ENCODE assay signal across 2 cellular contexts in genomic region chr20:33282991-33283555, GRCh38.
TF ChIP-seq lines count a peak whose summit lies in the region.

Gene BPIFB1, plus strand, starts transcription at chr20:33283214. Its CDS starts 2,860 bp downstream, at chr20:33286074.

TF ChIP-seq in HCT116, 20 proteins besides CTCF, POLR2A, EP300 and RAD21:
- no peak for TF ChIP-seq POLR2AphosphoS5 (IDR thresholded peaks at IDR 0.05; ENCODE audit: low read depth, low read length)
- TF ChIP-seq TCF7L2 (IDR thresholded peaks at IDR 0.05; ENCODE audit: borderline replicate concordance, extremely low read depth, insufficient read depth, insufficient read length), result no peak
- TF ChIP-seq ELF1 (IDR thresholded peaks at IDR 0.05; ENCODE audit: borderline replicate concordance, low read depth), result no peak

TF ChIP-seq in H1, 55 proteins besides CTCF, POLR2A, EP300 and RAD21:
- no peak for TF ChIP-seq GABPA (IDR thresholded peaks at IDR 0.05; ENCODE audit: borderline replicate concordance, insufficient read depth, low read length)
- no peak for TF ChIP-seq JUND (IDR thresholded peaks at IDR 0.05; ENCODE audit: low read length)
- TF ChIP-seq ATF3 (IDR thresholded peaks at IDR 0.05; ENCODE audit: insufficient read depth, low read depth, low read length), result no peak
- no peak for TF ChIP-seq HDAC2 (IDR thresholded peaks at IDR 0.05; ENCODE audit: borderline replicate concordance in 1 of 2, low read depth in 2 of 2, low read length in 2 of 2)
